In genomic region chr19:4732680-4733114, GRCh38 we compare ENCODE assay signal across 8 cellular contexts. TPM values are rescaled to one million over a fixed set of nuclear protein-coding genes. Genes with fewer than 3 reads are reported as not detected.
A peak's percentile ranks its signal among the peaks of the same experiment; 100 is the strongest.
DNase-seq lines count a peak whose midpoint lies in the region; ATAC-seq and TF ChIP-seq lines count a peak whose summit lies in the region.

No MANE protein-coding gene starts in this region.

- no peak overlapping the region for H3K4me3 Mint-ChIP-seq in effector memory CD8-positive, alpha-beta T cell
- H3K4me3 Mint-ChIP-seq in mesothelial cell of epicardium = no peak overlapping the region
- H3K4me3 Mint-ChIP-seq in stimulated activated naive CD8-positive, alpha-beta T cell treated with anti-CD3 and anti-CD28 coated beads, Interleukin-15, Interleukin-2, amounts not matched to agents 100 ng/mL and 50 ng/mL, for 24 hours = no peak overlapping the region

- no peak overlapping the region for H3K27ac Mint-ChIP-seq in effector memory CD8-positive, alpha-beta T cell
- H3K27ac Mint-ChIP-seq in mesothelial cell of epicardium = no peak overlapping the region
- H3K27ac Mint-ChIP-seq in stimulated activated naive CD8-positive, alpha-beta T cell treated with anti-CD3 and anti-CD28 coated beads, Interleukin-15, Interleukin-2, amounts not matched to agents 100 ng/mL and 50 ng/mL, for 24 hours = peak overlapping the region; percentile 74

- ATAC-seq in effector memory CD8-positive, alpha-beta T cell (replicated peaks) = peak; percentile 95
- no peak for ATAC-seq in HG02884 (IDR thresholded peaks at IDR 0.05; ENCODE audit: unreplicated experiment)

- no peak overlapping the region for H3K9ac ChIP-seq in BLaER1

- no peaks in the 10 kb centered on the region for H4K20me1 ChIP-seq in BLaER1

- H3K36me3 ChIP-seq in BLaER1 = no peaks in the 10 kb centered on the region

- peaks cover 8 to 10% of the 10 kb centered on the region in 2 donors for H3K4me1 Mint-ChIP-seq in effector memory CD8-positive, alpha-beta T cell (ENCODE audit: low read depth in 2 of 2)
- H3K4me1 Mint-ChIP-seq in mesothelial cell of epicardium = no peaks in the 10 kb centered on the region
- H3K4me1 Mint-ChIP-seq in stimulated activated naive CD8-positive, alpha-beta T cell treated with anti-CD3 and anti-CD28 coated beads, Interleukin-15, Interleukin-2, amounts not matched to agents 100 ng/mL and 50 ng/mL, for 24 hours (ENCODE audit: low read depth) = peaks cover 5% of the 10 kb centered on the region

- peaks cover 7 to 25% of the 10 kb centered on the region in 2 donors for H3K27me3 Mint-ChIP-seq in effector memory CD8-positive, alpha-beta T cell
- peaks cover 27% of the 10 kb centered on the region for H3K27me3 Mint-ChIP-seq in mesothelial cell of epicardium (ENCODE audit: low read depth)
- no peaks in the 10 kb centered on the region for H3K27me3 Mint-ChIP-seq in stimulated activated naive CD8-positive, alpha-beta T cell treated with anti-CD3 and anti-CD28 coated beads, Interleukin-15, Interleukin-2, amounts not matched to agents 100 ng/mL and 50 ng/mL, for 24 hours

- H3K4me2 ChIP-seq in BLaER1 = peak overlapping the region; percentile 49; the same call in 1 of the 2 replicates

- H3K27me3 ChIP-seq in BLaER1 = no peaks in the 10 kb centered on the region

- no peaks in the 10 kb centered on the region for H3K9me3 Mint-ChIP-seq in effector memory CD8-positive, alpha-beta T cell
- no peaks in the 10 kb centered on the region for H3K9me3 Mint-ChIP-seq in mesothelial cell of epicardium
- no peaks in the 10 kb centered on the region for H3K9me3 Mint-ChIP-seq in stimulated activated naive CD8-positive, alpha-beta T cell treated with anti-CD3 and anti-CD28 coated beads, Interleukin-15, Interleukin-2, amounts not matched to agents 100 ng/mL and 50 ng/mL, for 24 hours

- peak; percentile 62 for TF ChIP-seq CTCF in HFF-Myc (IDR thresholded peaks at IDR 0.05; ENCODE audit: low read depth, low read length, missing control alignments)
- peak; percentile 63 for TF ChIP-seq CTCF in mesothelial cell of epicardium (IDR thresholded peaks at IDR 0.05; ENCODE audit: unreplicated experiment)

- DNase-seq in HFF-Myc (ENCODE audit: extremely low read depth, low read depth) (no peak), NCI-H69 (lab: John Stamatoyannopoulos, UW) (peak; percentile 90), mesothelial cell of epicardium (ENCODE audit: low spot score in 2 of 2, unreplicated experiment in 2 of 2) (no peak)
- peak; percentile 49 for DNase-seq in activated CD4-positive, alpha-beta T cell treated with anti-CD3 and anti-CD28 coated beads, Interleukin-2, amount 50 U/mL, for 4 hours
- DNase-seq in effector memory CD8-positive, alpha-beta T cell = peak; percentile 28 to 37 (median 36)

- H3K4me1 ChIP-seq in BLaER1 = peaks cover 7% of the 10 kb centered on the region

- no peak overlapping the region for H3K4me3 ChIP-seq in BLaER1
- no peak overlapping the region for H3K4me3 ChIP-seq in HFF-Myc (replicated peaks; ENCODE audit: low read depth, low read length)

- no peaks in the 10 kb centered on the region for H3K9me3 ChIP-seq in BLaER1

- no peak overlapping the region for H3K27ac ChIP-seq in BLaER1

- H3K36me3 Mint-ChIP-seq in effector memory CD8-positive, alpha-beta T cell (ENCODE audit: insufficient read depth) = no peaks in the 10 kb centered on the region
- H3K36me3 Mint-ChIP-seq in mesothelial cell of epicardium = no peaks in the 10 kb centered on the region
- no peaks in the 10 kb centered on the region for H3K36me3 Mint-ChIP-seq in stimulated activated naive CD8-positive, alpha-beta T cell treated with anti-CD3 and anti-CD28 coated beads, Interleukin-15, Interleukin-2, amounts not matched to agents 100 ng/mL and 50 ng/mL, for 24 hours (ENCODE audit: low read depth)

RNA-seq across cellular contexts. Expression of gene DPP9, which starts 9.1 kb away (rescaled TPM):
- total RNA-seq in mesothelial cell of epicardium = 36.8 to 37.1 TPM (median 36.9 TPM) in 3 replicates

RNA-seq across cellular contexts. Expression of gene FEM1A, which starts 58.8 kb away (rescaled TPM):
- 11.0 to 11.5 TPM (median 11.5 TPM) in 3 replicates for total RNA-seq in mesothelial cell of epicardium

Comparison
In these comparisons a context has a peak if more than half of its experiments do, and no peak if none do; other contexts are left out.
1. DNase-seq: peak in NCI-H69 (single experiment), activated CD4-positive, alpha-beta T cell treated with anti-CD3 and anti-CD28 coated beads, Interleukin-2, amount 50 U/mL, for 4 hours (2 of 2) and effector memory CD8-positive, alpha-beta T cell (3 of 3); none in HFF-Myc (single experiment) and mesothelial cell of epicardium (0 of 2).